ENCODE assay signal across 9 cellular contexts in the genomic region with DNA sequence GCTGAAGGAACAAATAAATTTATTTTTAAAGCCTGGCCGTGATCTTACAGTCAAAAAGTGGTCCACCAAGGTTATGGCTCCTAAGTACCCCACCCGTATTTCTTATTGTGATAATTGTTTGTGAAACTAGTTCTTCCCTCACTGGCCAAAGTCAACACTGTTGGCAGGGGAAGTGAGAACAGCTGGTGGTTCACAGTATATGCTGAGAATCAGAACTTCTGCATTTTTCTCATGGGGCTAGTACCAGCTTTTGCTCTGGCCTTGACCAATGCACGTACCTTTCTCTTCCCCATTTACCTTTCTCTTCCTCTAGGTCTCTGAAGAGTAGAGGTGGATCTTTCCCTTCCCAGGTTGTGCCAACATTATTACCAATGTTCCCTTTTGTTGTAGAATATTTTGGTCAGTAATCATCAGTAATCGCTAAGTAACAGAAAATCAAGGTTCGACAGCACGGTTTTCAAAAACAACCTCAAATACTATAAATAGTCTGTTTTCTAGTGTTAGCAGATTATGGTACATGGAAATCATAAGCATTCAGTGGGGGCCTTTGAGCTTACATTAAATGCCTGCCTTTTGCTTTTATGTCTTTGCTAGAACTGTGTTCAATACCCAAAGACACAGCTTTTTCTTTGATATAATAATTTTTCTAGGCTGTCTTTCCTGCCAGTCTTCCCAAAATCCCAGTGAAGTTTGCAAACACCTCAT.
DNase-seq lines count a peak whose midpoint lies in the region; ATAC-seq, FAIRE-seq and TF ChIP-seq lines count a peak whose summit lies in the region.
"Had no signal": no experiment of that assay in that cellular context is flagged by ENCODE, and none has a peak within 500 bp of the region (broad histone marks: within the 10 kb centered on the region; RNA-seq: fewer than 3 reads in every experiment).

No MANE protein-coding gene starts in this region.

- H3K36me3 Mint-ChIP-seq in astrocyte (ENCODE audit: low read depth, unreplicated experiment) = peaks cover 17% of the 10 kb centered on the region
- H3K36me3 Mint-ChIP-seq in Caco-2 (ENCODE audit: insufficient read depth, unreplicated experiment) = peaks cover 4% of the 10 kb centered on the region
- H3K36me3 Mint-ChIP-seq in Calu3 (ENCODE audit: insufficient read depth, unreplicated experiment) = no peaks in the 10 kb centered on the region

- DNase-seq in Right ventricle myocardium inferior (ENCODE audit: missing footprints) (no peak), right atrium auricular region (ENCODE audit: low spot score) (no peak), astrocyte (ENCODE audit: low read depth) (no peak), spleen (peak; percentile 62), Caco-2 (no peak), HEK293T (ENCODE audit: extremely low spot score) (no peak), Calu3 (no peak)

- TF ChIP-seq CTCF in right atrium auricular region (IDR thresholded peaks at IDR 0.05) = no peak
- TF ChIP-seq CTCF in astrocyte (IDR thresholded peaks at IDR 0.05; ENCODE audit: insufficient read depth, low read depth, low read length) = no peak
- no peak for TF ChIP-seq CTCF in spleen (IDR thresholded peaks at IDR 0.05 in 8 of 11, conservative IDR thresholded peaks at IDR 0.05 in 3 of 11)
- no peak for TF ChIP-seq CTCF in Caco-2 (IDR thresholded peaks at IDR 0.05; ENCODE audit: insufficient read depth in 1 of 2, low read depth in 1 of 2, low read length in 1 of 2, severe bottlenecking in 1 of 2, unreplicated experiment in 1 of 2)
- no peak for TF ChIP-seq CTCF in Calu3 (IDR thresholded peaks at IDR 0.05; ENCODE audit: unreplicated experiment)

- peak overlapping the region; percentile 51 for H3K4me2 ChIP-seq in astrocyte (ENCODE audit: low read length)

- H3K9me3 ChIP-seq in right atrium auricular region (no peaks in the 10 kb centered on the region), astrocyte (ENCODE audit: insufficient read depth, low read depth, low read length) (no peaks in the 10 kb centered on the region), spleen (peaks cover 0 to 14% (median 2%) of the 10 kb centered on the region in 8 donors), Caco-2 (no peaks in the 10 kb centered on the region)

- H3K9me3 Mint-ChIP-seq in astrocyte (ENCODE audit: unreplicated experiment) (peaks cover 9% of the 10 kb centered on the region), Caco-2 (ENCODE audit: unreplicated experiment) (peaks cover 12% of the 10 kb centered on the region), Calu3 (ENCODE audit: low read depth, unreplicated experiment) (peaks cover 2% of the 10 kb centered on the region)

- no peak overlapping the region for H3K4me3 ChIP-seq in right atrium auricular region
- no peak overlapping the region for H3K4me3 ChIP-seq in astrocyte (ENCODE audit: insufficient read depth, low read depth, low read length)
- H3K4me3 ChIP-seq in spleen = no peak overlapping the region
- no peak overlapping the region for H3K4me3 ChIP-seq in Caco-2 (ENCODE audit: low read depth, low read length)

- peaks cover 78% of the 10 kb centered on the region for H3K79me2 ChIP-seq in astrocyte (ENCODE audit: insufficient read depth, low read length)

- H3K36me3 ChIP-seq in right atrium auricular region = no peaks in the 10 kb centered on the region
- no peaks in the 10 kb centered on the region for H3K36me3 ChIP-seq in astrocyte (ENCODE audit: insufficient read depth, low read length)
- H3K36me3 ChIP-seq in spleen = no peaks in the 10 kb centered on the region
- H3K36me3 ChIP-seq in Caco-2 (ENCODE audit: control insufficient read depth, insufficient read depth, low read length) = no peaks in the 10 kb centered on the region

- peak; percentile 75 for ATAC-seq in Right ventricle myocardium inferior
- peak; percentile 99 for ATAC-seq in HG03175 (IDR thresholded peaks at IDR 0.05; ENCODE audit: unreplicated experiment)

- H3K27me3 Mint-ChIP-seq in astrocyte (ENCODE audit: low read depth, unreplicated experiment) (no peaks in the 10 kb centered on the region), Caco-2 (ENCODE audit: insufficient read depth, unreplicated experiment) (no peaks in the 10 kb centered on the region), Calu3 (ENCODE audit: unreplicated experiment) (no peaks in the 10 kb centered on the region)

- H3K27me3 ChIP-seq in right atrium auricular region (no peaks in the 10 kb centered on the region), astrocyte (ENCODE audit: insufficient read depth, low read length) (no peaks in the 10 kb centered on the region), spleen (replicated peaks in 1 of 7) (no peaks in the 10 kb centered on the region), Caco-2 (replicated peaks; ENCODE audit: control insufficient read depth, insufficient read depth, low read length) (no peaks in the 10 kb centered on the region)

- CTCF ChIA-PET in Caco-2 (lab: Charles Lee) (no interaction called here), HEK293T (lab: Yijun Ruan, JAX) (no interaction called here), Calu3 (lab: Charles Lee) (no interaction called here)

- H3K4me1 ChIP-seq in right atrium auricular region (peaks cover 0 to 22% of the 10 kb centered on the region in 2 donors), astrocyte (ENCODE audit: insufficient read depth, low read length) (peaks cover 16% of the 10 kb centered on the region), spleen (peaks cover 4 to 63% (median 36%) of the 10 kb centered on the region in 6 donors), Caco-2 (no peaks in the 10 kb centered on the region)

- peaks cover 54% of the 10 kb centered on the region for H4K20me1 ChIP-seq in astrocyte (ENCODE audit: insufficient read depth, low read length)

- POLR2A ChIA-PET in Caco-2 (lab: Charles Lee) (no interaction called here), HEK293T (lab: Yijun Ruan, JAX) (no interaction called here)

- FAIRE-seq in astrocyte (lab: Jason Lieb, UNC) = no peak

- intact Hi-C loops in Right ventricle myocardium inferior (cut with DNase I) = no loop called here
- intact Hi-C loops in spleen (cut with DNase I; ENCODE audit: low total_unique reads) = no loop called here
- intact Hi-C loops in Caco-2 (cut with micrococcal nuclease; ENCODE audit: unreplicated experiment) = no loop called here
- intact Hi-C loops in Calu3 (cut with micrococcal nuclease; ENCODE audit: unreplicated experiment) = no loop called here

- H3K4me3 Mint-ChIP-seq in astrocyte (ENCODE audit: unreplicated experiment) = no peak overlapping the region
- no peak overlapping the region for H3K4me3 Mint-ChIP-seq in Caco-2 (ENCODE audit: unreplicated experiment)
- no peak overlapping the region for H3K4me3 Mint-ChIP-seq in Calu3 (ENCODE audit: low read depth, unreplicated experiment)

- H2AFZ ChIP-seq in astrocyte (ENCODE audit: low read depth, low read length) = no peak overlapping the region

- H3K4me1 Mint-ChIP-seq in astrocyte (ENCODE audit: low read depth, unreplicated experiment) = peaks cover 14% of the 10 kb centered on the region
- H3K4me1 Mint-ChIP-seq in Caco-2 (ENCODE audit: low read depth, unreplicated experiment) = peaks cover 15% of the 10 kb centered on the region
- peaks cover 6% of the 10 kb centered on the region for H3K4me1 Mint-ChIP-seq in Calu3 (ENCODE audit: low read depth, unreplicated experiment)

- BruUV-seq in Caco-2 (replicated peaks; lab: Mats Ljungman, UMichigan) = no TSS peak
- no TSS peak for BruUV-seq in Calu3 (replicated peaks; lab: Mats Ljungman, UMichigan)

- peak overlapping the region in 1 of 2 donors; percentile 36 for H3K27ac ChIP-seq in right atrium auricular region
- peak overlapping the region; percentile 53 for H3K27ac ChIP-seq in astrocyte (ENCODE audit: low read depth, low read length)
- peak overlapping the region; percentile 49 to 88 (median 82) for H3K27ac ChIP-seq in spleen
- H3K27ac ChIP-seq: C4-2B had no signal

- no peak overlapping the region for H3K9ac ChIP-seq in astrocyte (ENCODE audit: low read length)

- 42 to 49% (median 45%) methylated on average over 6 of the region's 6 CpGs for WGBS in spleen, 5 donors

- peak overlapping the region; percentile 64 for H3K27ac Mint-ChIP-seq in astrocyte (ENCODE audit: unreplicated experiment)
- no peak overlapping the region for H3K27ac Mint-ChIP-seq in Caco-2 (ENCODE audit: unreplicated experiment)
- H3K27ac Mint-ChIP-seq in Calu3 (ENCODE audit: unreplicated experiment) = no peak overlapping the region

- TF ChIP-seq POLR2A in spleen (IDR thresholded peaks at IDR 0.05) = no peak

TF ChIP-seq in HEK293T, 16 proteins besides CTCF, POLR2A, EP300 and RAD21:
- TF ChIP-seq LEF1 (IDR thresholded peaks at IDR 0.05; ENCODE audit: borderline replicate concordance) (no peak), HDGF (IDR thresholded peaks at IDR 0.05; ENCODE audit: borderline replicate concordance) (no peak), TARDBP (IDR thresholded peaks at IDR 0.05) (no peak)
